ENCODE assay signal across 1 cellular context in the genomic region with DNA sequence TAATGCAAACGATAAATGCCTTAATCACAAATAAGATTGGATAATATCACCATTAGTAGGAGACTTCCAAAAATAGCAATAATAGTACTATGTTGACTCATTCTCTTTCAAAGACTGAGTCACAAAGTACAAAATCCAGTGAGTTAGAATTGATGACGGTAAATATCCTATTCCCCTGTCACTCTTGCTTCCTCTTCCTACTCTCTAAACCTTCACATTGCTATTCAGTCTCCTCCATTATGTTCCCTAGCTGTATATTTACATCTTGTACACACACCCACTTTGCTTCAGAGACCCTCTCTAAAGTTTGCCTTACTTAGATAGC.
TF ChIP-seq lines count a peak whose summit lies in the region.

No MANE protein-coding gene starts in this region.

TF ChIP-seq in HCT116, 20 proteins besides CTCF, POLR2A, EP300 and RAD21 (continued from another document):
- TF ChIP-seq, protein P1, sequence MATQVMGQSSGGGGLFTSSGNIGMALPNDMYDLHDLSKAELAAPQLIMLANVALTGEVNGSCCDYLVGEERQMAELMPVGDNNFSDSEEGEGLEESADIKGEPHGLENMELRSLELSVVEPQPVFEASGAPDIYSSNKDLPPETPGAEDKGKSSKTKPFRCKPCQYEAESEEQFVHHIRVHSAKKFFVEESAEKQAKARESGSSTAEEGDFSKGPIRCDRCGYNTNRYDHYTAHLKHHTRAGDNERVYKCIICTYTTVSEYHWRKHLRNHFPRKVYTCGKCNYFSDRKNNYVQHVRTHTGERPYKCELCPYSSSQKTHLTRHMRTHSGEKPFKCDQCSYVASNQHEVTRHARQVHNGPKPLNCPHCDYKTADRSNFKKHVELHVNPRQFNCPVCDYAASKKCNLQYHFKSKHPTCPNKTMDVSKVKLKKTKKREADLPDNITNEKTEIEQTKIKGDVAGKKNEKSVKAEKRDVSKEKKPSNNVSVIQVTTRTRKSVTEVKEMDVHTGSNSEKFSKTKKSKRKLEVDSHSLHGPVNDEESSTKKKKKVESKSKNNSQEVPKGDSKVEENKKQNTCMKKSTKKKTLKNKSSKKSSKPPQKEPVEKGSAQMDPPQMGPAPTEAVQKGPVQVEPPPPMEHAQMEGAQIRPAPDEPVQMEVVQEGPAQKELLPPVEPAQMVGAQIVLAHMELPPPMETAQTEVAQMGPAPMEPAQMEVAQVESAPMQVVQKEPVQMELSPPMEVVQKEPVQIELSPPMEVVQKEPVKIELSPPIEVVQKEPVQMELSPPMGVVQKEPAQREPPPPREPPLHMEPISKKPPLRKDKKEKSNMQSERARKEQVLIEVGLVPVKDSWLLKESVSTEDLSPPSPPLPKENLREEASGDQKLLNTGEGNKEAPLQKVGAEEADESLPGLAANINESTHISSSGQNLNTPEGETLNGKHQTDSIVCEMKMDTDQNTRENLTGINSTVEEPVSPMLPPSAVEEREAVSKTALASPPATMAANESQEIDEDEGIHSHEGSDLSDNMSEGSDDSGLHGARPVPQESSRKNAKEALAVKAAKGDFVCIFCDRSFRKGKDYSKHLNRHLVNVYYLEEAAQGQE (IDR thresholded peaks at IDR 0.05; ENCODE audit: low read depth), result no peak
- TF ChIP-seq YY1 (IDR thresholded peaks at IDR 0.05; ENCODE audit: extremely low read depth, insufficient replicate concordance, low read depth, low read length) (no peak), JUND (IDR thresholded peaks at IDR 0.05) (peak; percentile 44), SRF (IDR thresholded peaks at IDR 0.05; ENCODE audit: low read depth) (0 out of 2 replicates have a peak, but pooled peaks have one; percentile 36), EGR1 (IDR thresholded peaks at IDR 0.05; ENCODE audit: low read depth) (no peak), FOSL1 (IDR thresholded peaks at IDR 0.05; ENCODE audit: low read depth) (peak; percentile 62), ZFX (IDR thresholded peaks at IDR 0.05) (no peak), POLR2AphosphoS5 (IDR thresholded peaks at IDR 0.05; ENCODE audit: low read depth, low read length) (no peak), SIN3A (IDR thresholded peaks at IDR 0.05; ENCODE audit: low read depth) (no peak)
